ENCODE assay signal across 1 cellular context in genomic region chr4:153452661-153453378, GRCh38.
TF ChIP-seq lines count a peak whose summit lies in the region.

No MANE protein-coding gene starts in this region.

TF ChIP-seq in WTC11, 78 proteins besides CTCF, POLR2A, EP300 and RAD21 (continued from another document):
- no peak for TF ChIP-seq ATF2 (CRISPR knock-in tag; IDR thresholded peaks at IDR 0.05; ENCODE audit: borderline replicate concordance, low read depth)
